In the genomic region with DNA sequence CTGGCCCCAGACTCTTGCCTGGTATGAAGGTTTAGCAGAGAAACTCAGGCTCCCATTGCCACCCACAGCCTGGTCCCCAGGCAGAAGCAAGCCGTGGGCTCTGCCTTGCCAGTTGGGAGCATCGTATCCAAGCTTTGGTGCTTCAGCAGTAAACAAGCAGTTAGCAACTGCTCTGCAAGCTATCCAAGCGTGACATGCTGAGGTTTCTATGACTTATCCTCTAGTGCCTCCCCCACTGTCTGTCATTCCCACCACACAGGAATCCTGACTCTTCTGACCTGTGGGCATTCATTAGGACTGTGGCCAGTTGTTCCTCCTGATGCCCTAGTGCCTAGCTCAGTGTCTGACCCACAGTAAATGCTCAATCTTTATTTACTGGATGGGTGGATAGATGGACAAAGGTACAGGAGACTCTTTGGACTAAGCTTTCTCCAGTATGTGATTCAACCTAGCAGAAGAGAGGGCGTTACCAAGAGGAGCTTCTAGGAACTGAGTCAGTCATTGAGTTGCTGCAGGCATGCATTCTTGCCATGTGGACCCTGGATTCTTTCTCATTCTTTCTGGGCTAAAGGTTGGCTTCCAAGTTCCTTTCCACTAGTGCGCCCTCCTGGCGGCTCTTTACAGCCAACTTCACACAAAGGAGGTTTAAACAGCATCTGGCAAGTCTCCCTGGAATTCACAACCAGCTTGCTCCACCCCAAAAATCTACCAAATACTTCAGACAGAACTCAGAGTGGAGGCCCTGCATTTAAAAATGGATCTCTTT, we compare ENCODE assay signal across 1 cellular context.
TF ChIP-seq lines count a peak whose summit lies in the region.

No MANE protein-coding gene starts in this region.

TF ChIP-seq in H1, 55 proteins besides CTCF, POLR2A, EP300 and RAD21:
- no peak for TF ChIP-seq HDAC6 (IDR thresholded peaks at IDR 0.05; ENCODE audit: low read depth, low read length)
- TF ChIP-seq, protein P1, sequence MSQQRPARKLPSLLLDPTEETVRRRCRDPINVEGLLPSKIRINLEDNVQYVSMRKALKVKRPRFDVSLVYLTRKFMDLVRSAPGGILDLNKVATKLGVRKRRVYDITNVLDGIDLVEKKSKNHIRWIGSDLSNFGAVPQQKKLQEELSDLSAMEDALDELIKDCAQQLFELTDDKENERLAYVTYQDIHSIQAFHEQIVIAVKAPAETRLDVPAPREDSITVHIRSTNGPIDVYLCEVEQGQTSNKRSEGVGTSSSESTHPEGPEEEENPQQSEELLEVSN (IDR thresholded peaks at IDR 0.05): no peak
- no peak for TF ChIP-seq FOSL1 (IDR thresholded peaks at IDR 0.05; ENCODE audit: insufficient read depth, low read depth, low read length)
- TF ChIP-seq BRCA1 (IDR thresholded peaks at IDR 0.05; ENCODE audit: low read depth, low read length): no peak
- no peak for TF ChIP-seq TCF12 (IDR thresholded peaks at IDR 0.05; ENCODE audit: low read depth, low read length)
- TF ChIP-seq TBP (IDR thresholded peaks at IDR 0.05; ENCODE audit: low read depth, low read length): no peak
- no peak for TF ChIP-seq TAF1 (IDR thresholded peaks at IDR 0.05; ENCODE audit: low read depth, low read length)
- no peak for TF ChIP-seq KDM1A (IDR thresholded peaks at IDR 0.05; ENCODE audit: borderline replicate concordance, low read length)
- no peak for TF ChIP-seq POU5F1 (IDR thresholded peaks at IDR 0.05; ENCODE audit: low read depth, low read length)
- TF ChIP-seq EGR1 (IDR thresholded peaks at IDR 0.05; ENCODE audit: borderline replicate concordance, low read depth, low read length): no peak
- TF ChIP-seq SUZ12 (IDR thresholded peaks at IDR 0.05; ENCODE audit: low read length): no peak
- no peak for TF ChIP-seq KDM4A (IDR thresholded peaks at IDR 0.05; ENCODE audit: low read depth, low read length, severe bottlenecking)
